In genomic region chr3:138867996-138868395, GRCh38 we compare ENCODE assay signal across 21 cellular contexts. TPM values are rescaled to one million over a fixed set of nuclear protein-coding genes. Genes with fewer than 3 reads are reported as not detected.
DNase-seq lines count a peak whose midpoint lies in the region; ATAC-seq, FAIRE-seq and TF ChIP-seq lines count a peak whose summit lies in the region.
"Had no signal": no experiment of that assay in that cellular context is flagged by ENCODE, and none has a peak within 500 bp of the region (broad histone marks: within the 10 kb centered on the region; RNA-seq: fewer than 3 reads in every experiment).

No MANE protein-coding gene starts in this region.

- H3K4me1 Mint-ChIP-seq in activated T-cell treated with anti-CD3 and anti-CD28 coated beads, Interleukin-2, amount 50 U/mL, for 72 hours (ENCODE audit: low read depth), result peaks cover 9% of the 10 kb centered on the region
- H3K4me1 Mint-ChIP-seq: B cell had no signal

- in situ Hi-C loops in Caki2 (cut with HindIII; ENCODE audit: low pct_unique_long_range_greater_than_20kb, low sequenced_read_pairs), result no loop called here

- no peak overlapping the region for H3K27ac ChIP-seq in parathyroid adenoma
- H3K27ac ChIP-seq: GM23248 had no signal

- no peaks in the 10 kb centered on the region for H3K9me3 Mint-ChIP-seq in activated T-cell treated with anti-CD3 and anti-CD28 coated beads, Interleukin-2, amount 50 U/mL, for 72 hours

- H3K4me2 ChIP-seq in parathyroid adenoma (ENCODE audit: low read length), result no peak overlapping the region

- H3K9ac ChIP-seq in parathyroid adenoma, result no peak overlapping the region
- H3K9ac ChIP-seq: GM23248 had no signal

- DNase-seq in Caki2 (ENCODE audit: low read depth) (peak; percentile 29), RCC 7860 (ENCODE audit: low spot score) (peak; percentile 20), fibroblast of pulmonary artery (ENCODE audit: low read depth) (peak; percentile 20)
- DNase-seq in activated T-cell treated with anti-CD3 and anti-CD28 coated beads, Interleukin-2, amount 50 U/mL, for 72 hours, result no peak
- DNase-seq: COR-L47, GF-D8, GM23248, HCEC 1CT, NCI-H1105 treated with DMSO at 0.1 percent for 48 hours, NCI-H187, NCI-H2107, NCI-H2227 treated with DMSO at 0.1 percent for 48 hours, NCI-H524, NCI-H82, OCI-M1, RPMI8226, SIG-M5 had no signal

- TF ChIP-seq CTCF in fibroblast of pulmonary artery (IDR thresholded peaks at IDR 0.05; ENCODE audit: low read length, missing control alignments), result no peak
- no peak for TF ChIP-seq CTCF in parathyroid adenoma (IDR thresholded peaks at IDR 0.05)

- H3K4me3 ChIP-seq in fibroblast of pulmonary artery (replicated peaks; ENCODE audit: low read depth, low read length), result no peak overlapping the region
- H3K4me3 ChIP-seq in parathyroid adenoma (ENCODE audit: low read depth, low read length), result no peak overlapping the region
- H3K4me3 ChIP-seq: GM23248 had no signal

- no peaks in the 10 kb centered on the region for H3K27me3 Mint-ChIP-seq in activated T-cell treated with anti-CD3 and anti-CD28 coated beads, Interleukin-2, amount 50 U/mL, for 72 hours (ENCODE audit: low read depth)
- H3K27me3 Mint-ChIP-seq: B cell had no signal

- H3K27me3 ChIP-seq in parathyroid adenoma (ENCODE audit: control insufficient read depth, insufficient read depth, low read length), result no peaks in the 10 kb centered on the region

- no peak overlapping the region for H3K27ac Mint-ChIP-seq in activated T-cell treated with anti-CD3 and anti-CD28 coated beads, Interleukin-2, amount 50 U/mL, for 72 hours
- H3K27ac Mint-ChIP-seq: B cell had no signal

- FAIRE-seq in RCC 7860 (lab: Jason Lieb, UNC), result no peak

- no peaks in the 10 kb centered on the region for H3K36me3 ChIP-seq in parathyroid adenoma (ENCODE audit: control insufficient read depth, insufficient read depth, low read length)

- H3K4me3 Mint-ChIP-seq in activated T-cell treated with anti-CD3 and anti-CD28 coated beads, Interleukin-2, amount 50 U/mL, for 72 hours, result no peak overlapping the region
- H3K4me3 Mint-ChIP-seq: B cell had no signal

- H2AFZ ChIP-seq in parathyroid adenoma, result peak overlapping the region; percentile 25
- H2AFZ ChIP-seq: GM23248 had no signal

- no peaks in the 10 kb centered on the region for H3K36me3 Mint-ChIP-seq in activated T-cell treated with anti-CD3 and anti-CD28 coated beads, Interleukin-2, amount 50 U/mL, for 72 hours (ENCODE audit: insufficient read depth in 2 of 2)

- H3K9me3 ChIP-seq in parathyroid adenoma (ENCODE audit: control insufficient read depth, low read length), result no peaks in the 10 kb centered on the region

- no peak for ATAC-seq in HG03571 (IDR thresholded peaks at IDR 0.05; ENCODE audit: unreplicated experiment)
- ATAC-seq in activated T-cell treated with anti-CD3 and anti-CD28 coated beads, Interleukin-2, amount 50 U/mL, for 72 hours (replicated peaks in 1 of 2), result no peak
- no peak for ATAC-seq in GM19328 (IDR thresholded peaks at IDR 0.05; ENCODE audit: unreplicated experiment)

- no peaks in the 10 kb centered on the region for H3K4me1 ChIP-seq in parathyroid adenoma

- no peaks in the 10 kb centered on the region for H3K79me2 ChIP-seq in parathyroid adenoma

RNA-seq across cellular contexts. Expression of gene PIK3CB, which starts 33.3 kb away (rescaled TPM):
- 26.0 and 29.4 TPM in 2 replicates for total RNA-seq in Caki2 (2014; rRNA removed; shearing (Covaris generic); ENCODE audit: low replicate concordance)
- total RNA-seq in activated T-cell treated with anti-CD3 and anti-CD28 coated beads, Interleukin-2, amount 50 U/mL, for 72 hours, result 10 to 100 TPM; 18.8 to 26.3 TPM

Comparison
In these comparisons a context has a peak if more than half of its experiments do, and no peak if none do; other contexts are left out.
1. DNase-seq: peak in Caki2 (single experiment), RCC 7860 (single experiment) and fibroblast of pulmonary artery (single experiment); none in activated T-cell treated with anti-CD3 and anti-CD28 coated beads, Interleukin-2, amount 50 U/mL, for 72 hours (0 of 2).